8 cellular contexts compared by ENCODE assay signal in the genomic region with DNA sequence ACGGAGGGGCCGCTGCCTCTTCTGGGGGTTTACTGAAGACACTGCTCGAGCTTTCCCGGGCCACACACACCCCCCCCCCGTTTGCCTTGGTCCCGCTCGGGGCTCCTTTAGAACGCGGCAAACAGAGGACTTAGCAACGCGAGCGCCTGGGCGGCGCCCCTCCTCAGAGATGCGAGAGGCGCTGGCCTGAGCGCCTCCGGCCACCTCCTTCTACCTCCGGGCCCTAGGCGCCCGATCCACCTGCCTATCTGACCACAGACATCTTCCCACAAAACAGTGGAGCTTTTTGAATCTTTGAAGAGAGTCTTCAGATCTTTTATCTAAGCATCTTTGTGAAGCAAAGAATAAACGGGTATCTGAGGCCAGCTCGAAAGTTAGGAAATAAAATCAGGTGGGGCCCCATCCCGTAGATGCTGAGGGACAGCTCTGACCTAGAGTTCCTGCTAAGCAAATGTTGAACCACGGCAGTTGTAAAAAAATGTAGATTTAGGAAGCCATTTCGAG. TPM values are rescaled to one million over a fixed set of nuclear protein-coding genes. Genes with fewer than 3 reads are reported as not detected.
DNase-seq lines count a peak whose midpoint lies in the region; ATAC-seq and TF ChIP-seq lines count a peak whose summit lies in the region.

No MANE protein-coding gene starts in this region.

- H2AFZ ChIP-seq in IMR-90 (replicated peaks; ENCODE audit: low read length, poor library complexity) (peak overlapping the region; percentile 99), PC-3 (ENCODE audit: low read length) (peak overlapping the region; percentile 98)

- H3K36me3 ChIP-seq in IMR-90 (ENCODE audit: control insufficient read depth, insufficient read depth, low read length) (no peaks in the 10 kb centered on the region), PC-3 (ENCODE audit: low read depth, low read length) (no peaks in the 10 kb centered on the region), rectal smooth muscle tissue (ENCODE audit: control insufficient read depth, insufficient read depth, low read length) (no peaks in the 10 kb centered on the region)

- no peaks in the 10 kb centered on the region for H3K9me2 ChIP-seq in PC-3 (replicated peaks; ENCODE audit: low read length)

- TF ChIP-seq CTCF in IMR-90 (conservative IDR thresholded peaks at IDR 0.05; ENCODE audit: low read depth, low read length) (no peak), PC-3 (conservative IDR thresholded peaks at IDR 0.05; ENCODE audit: low read depth, low read length) (no peak), brain (conservative IDR thresholded peaks at IDR 0.05) (no peak)

- DNase-seq in activated CD4-positive, CD25-positive, alpha-beta regulatory T cell treated with anti-CD3 and anti-CD28 coated beads, Interleukin-2, amount 50 U/mL, for 72 hours, result no peak
- DNase-seq in IMR-90, result peak; percentile 69
- DNase-seq in PC-3, result peak; percentile 77
- peak; percentile 36 for DNase-seq in iPS DF 4.7 (ENCODE audit: extremely low read depth, low spot score)

- BruUV-seq in IMR-90 (replicated peaks; lab: Mats Ljungman, UMichigan) (no TSS peak), PC-3 (replicated peaks; lab: Mats Ljungman, UMichigan) (no TSS peak)

- CTCF ChIA-PET in IMR-90 (lab: Yijun Ruan, JAX) (no interaction called here), PC-3 (lab: Charles Lee) (no interaction called here)

- H3K9me3 ChIP-seq in IMR-90 (ENCODE audit: control insufficient read depth, insufficient read depth, low read length), result no peaks in the 10 kb centered on the region
- no peaks in the 10 kb centered on the region for H3K9me3 ChIP-seq in PC-3 (ENCODE audit: low read length)

- in situ Hi-C loops in IMR-90 (cut with MboI; ENCODE audit: low sequenced_read_pairs), result no loop called here

- no peaks in the 10 kb centered on the region for H3F3A ChIP-seq in PC-3 (ENCODE audit: low read length, unreplicated experiment)

- peak overlapping the region; percentile 88 for H2BK5ac ChIP-seq in IMR-90 (ENCODE audit: low read depth, low read length, poor library complexity, severe bottlenecking)

- peaks cover 2% of the 10 kb centered on the region; the same call in 1 of the 2 replicates for H3K9me1 ChIP-seq in IMR-90 (ENCODE audit: insufficient read depth, low read length)

- TF ChIP-seq RAD21 in IMR-90 (IDR thresholded peaks at IDR 0.05; ENCODE audit: low read length), result no peak

- H3K4ac ChIP-seq in IMR-90 (ENCODE audit: low read depth, low read length), result peak overlapping the region; percentile 98

- H3K4me3 ChIP-seq in IMR-90 (ENCODE audit: insufficient read depth, low read depth, low read length) (peak overlapping the region; percentile 76), PC-3 (ENCODE audit: low read length) (peak overlapping the region; percentile 91), rectal smooth muscle tissue (ENCODE audit: low read length) (peak overlapping the region; percentile 82)

- peak overlapping the region; percentile 72 for H3K4me2 ChIP-seq in IMR-90 (ENCODE audit: low read depth, low read length)
- peak overlapping the region; percentile 95 for H3K4me2 ChIP-seq in PC-3 (ENCODE audit: low read length)

- intact Hi-C loops in IMR-90 (cut with micrococcal nuclease) (loop anchor here (2.0 kb wide), 2 partner anchors 79 to 123 kb away; no protein-coding TSS in a partner anchor), PC-3 (cut with micrococcal nuclease) (loop anchor here (1.0 to 2.0 kb wide), 2 partner anchors 78 to 123 kb away; no protein-coding TSS in a partner anchor)

- WGBS in IMR-90 (ENCODE audit: extremely low coverage in 2 of 2, insufficient read length in 1 of 2), 2 experiments, result 7% methylated on average over 2 of the region's 26 CpGs; no CpG with 5 or more reads in 1 of the 2 experiments

- H2BK120ac ChIP-seq in IMR-90 (ENCODE audit: low read depth, low read length), result peak overlapping the region; percentile 100

- peak overlapping the region; percentile 98; the same call in 2 of the 3 replicates for H2BK15ac ChIP-seq in IMR-90 (ENCODE audit: low read depth, low read length)

- H2AK5ac ChIP-seq in IMR-90 (ENCODE audit: low read depth, low read length), result 0 out of 2 replicates have a peak overlapping the region, but pooled peaks have one; percentile 12

- peaks cover 52% of the 10 kb centered on the region for H3K4me1 Mint-ChIP-seq in brain

- dilution Hi-C loops in IMR-90 (cut with HindIII; ENCODE audit: low sequenced_read_pairs, unreplicated experiment), result no loop called here

- H3K56ac ChIP-seq in IMR-90 (ENCODE audit: extremely low read depth, insufficient read depth, low read length), result peak overlapping the region; percentile 96

- H3K27me3 ChIP-seq in IMR-90 (ENCODE audit: control insufficient read depth, insufficient read depth, low read length) (no peaks in the 10 kb centered on the region), PC-3 (ENCODE audit: low read length) (no peaks in the 10 kb centered on the region), rectal smooth muscle tissue (ENCODE audit: control insufficient read depth, insufficient read depth, low read length) (no peaks in the 10 kb centered on the region)

- peaks cover 5 to 19% of the 10 kb centered on the region in 2 experiments; a peak in 2 of 4 replicates for H3K79me1 ChIP-seq in IMR-90 (ENCODE audit: low read depth in 1 of 2, low read length in 2 of 2)

- H4K5ac ChIP-seq in IMR-90 (ENCODE audit: low read depth, low read length), result peak overlapping the region; percentile 84

- H4K20me1 ChIP-seq in IMR-90 (ENCODE audit: insufficient read depth, low read length), result no peaks in the 10 kb centered on the region; the same call in 1 of the 2 replicates
- no peaks in the 10 kb centered on the region for H4K20me1 ChIP-seq in PC-3 (ENCODE audit: low read length)

- peak overlapping the region; percentile 92 to 96 (median 94) for H3K4me3 Mint-ChIP-seq in brain

- peaks cover 5% of the 10 kb centered on the region for H3K36me3 Mint-ChIP-seq in brain

- H4K8ac ChIP-seq in IMR-90 (ENCODE audit: low read depth in 2 of 2, low read length in 2 of 2), result peak overlapping the region; percentile 84 to 97; a peak in 3 of 4 replicates

- POLR2A ChIA-PET in IMR-90 (lab: Charles Lee; ENCODE audit: unreplicated experiment), result interaction anchor here (0.5 kb wide), 1 partner anchor 433 kb away, joined by 3 read pairs; no protein-coding TSS in a partner anchor
- POLR2A ChIA-PET in PC-3 (lab: Charles Lee; ENCODE audit: unreplicated experiment), result no interaction called here

- peaks cover 4% of the 10 kb centered on the region for H3K27me3 Mint-ChIP-seq in brain

- ATAC-seq in activated CD4-positive, CD25-positive, alpha-beta regulatory T cell treated with anti-CD3 and anti-CD28 coated beads, Interleukin-2, amount 50 U/mL, for 24 hours, result peak; percentile 71
- peak; percentile 76 for ATAC-seq in GM21786 (IDR thresholded peaks at IDR 0.05; ENCODE audit: unreplicated experiment)
- ATAC-seq in IMR-90 (ENCODE audit: low read depth), result peak; percentile 93
- peak; percentile 97 for ATAC-seq in PC-3

- H3K14ac ChIP-seq in IMR-90 (replicated peaks; ENCODE audit: low read depth, low read length), result peak overlapping the region; percentile 99

- peak overlapping the region; percentile 89 for H3K27ac ChIP-seq in IMR-90 (ENCODE audit: insufficient read depth, low read length)
- H3K27ac ChIP-seq in PC-3 (ENCODE audit: low read length), result peak overlapping the region; percentile 66
- peak overlapping the region; percentile 78 for H3K27ac ChIP-seq in rectal smooth muscle tissue (ENCODE audit: low read depth, low read length)

- H2AK9ac ChIP-seq in IMR-90 (replicated peaks; ENCODE audit: low read depth, low read length, poor library complexity), result peak overlapping the region; percentile 81

- H3K27ac Mint-ChIP-seq in brain, result peak overlapping the region; percentile 90 to 97 (median 97)

- peak overlapping the region; percentile 72; the same call in 1 of the 2 replicates for H3K18ac ChIP-seq in IMR-90 (ENCODE audit: low read depth, low read length)

- peak overlapping the region; percentile 95 for H4K91ac ChIP-seq in IMR-90 (ENCODE audit: insufficient read depth, low read depth, low read length)

- H3K9ac ChIP-seq in IMR-90 (ENCODE audit: low read depth, low read length), result peak overlapping the region; percentile 97
- peak overlapping the region; percentile 99 for H3K9ac ChIP-seq in PC-3 (ENCODE audit: low read length)
- peak overlapping the region; percentile 33 for H3K9ac ChIP-seq in rectal smooth muscle tissue (ENCODE audit: low read length)

- H3K23ac ChIP-seq in IMR-90 (ENCODE audit: low read depth, low read length), result peak overlapping the region; percentile 99

- H2BK20ac ChIP-seq in IMR-90 (ENCODE audit: low read depth, low read length), result peak overlapping the region; percentile 99

- no peaks in the 10 kb centered on the region for H3K79me2 ChIP-seq in PC-3 (ENCODE audit: low read length)

- H3K4me1 ChIP-seq in IMR-90 (ENCODE audit: control insufficient read depth, insufficient read depth, low read length) (no peaks in the 10 kb centered on the region; the same call in 1 of the 2 replicates), PC-3 (ENCODE audit: insufficient read depth, low read length) (peaks cover 16% of the 10 kb centered on the region), rectal smooth muscle tissue (ENCODE audit: control insufficient read depth, insufficient read depth, low read length) (peaks cover 5% of the 10 kb centered on the region)

- TF ChIP-seq POLR2A in IMR-90 (IDR thresholded peaks at IDR 0.05; ENCODE audit: low read depth, low read length), result peak; percentile 20; the same call in 1 of the 2 replicates

- H3K9me3 Mint-ChIP-seq in brain, result peaks cover 0 to 2% (median 0%) of the 10 kb centered on the region in 5 experiments

TF ChIP-seq in IMR-90, 13 proteins besides CTCF, POLR2A, EP300 and RAD21 (continues in another document):
- TF ChIP-seq BHLHE40 (IDR thresholded peaks at IDR 0.05; ENCODE audit: low read depth, low read length) (no peak), CEBPB (IDR thresholded peaks at IDR 0.05; ENCODE audit: low read depth, low read length) (no peak), SMC3 (IDR thresholded peaks at IDR 0.05; ENCODE audit: low read depth, low read length) (no peak), NFE2L2 (IDR thresholded peaks at IDR 0.05; ENCODE audit: low read depth, low read length) (no peak), ELK1 (IDR thresholded peaks at IDR 0.05; ENCODE audit: borderline replicate concordance, low read depth, low read length) (no peak)

RNA-seq across cellular contexts. Expression of gene TTLL7, which starts 0.4 kb away (rescaled TPM):
- total RNA-seq in IMR-90 (2012; rRNA removed), result 8.1 and 13.3 TPM in 2 replicates
- polyA plus RNA-seq in IMR-90 (2012; rRNA removed), result 4.2 and 5.7 TPM in 2 replicates
- 1.4 and 1.5 TPM in 2 replicates for polyA plus RNA-seq in IMR-90 (2012; cell fraction: cytosol; rRNA removed)
- polyA plus RNA-seq in IMR-90 (2012; cell fraction: nucleus; rRNA removed; ENCODE audit: low replicate concordance), result 3.4 and 23.3 TPM in 2 replicates
- 3.8 and 6.8 TPM in 2 replicates for total RNA-seq in PC-3 (2014; rRNA removed)
- 7.9 TPM for polyA plus RNA-seq in brain (ENCODE audit: insufficient read depth, low read depth, low replicate concordance)

Comparison
In these comparisons a context has a peak if more than half of its experiments do, and no peak if none do; other contexts are left out.
1. H3K9ac ChIP-seq: peak in every context shown above with its lines; median percentile 99 in PC-3; 97 in IMR-90; 33 in rectal smooth muscle tissue.